In the genomic region with DNA sequence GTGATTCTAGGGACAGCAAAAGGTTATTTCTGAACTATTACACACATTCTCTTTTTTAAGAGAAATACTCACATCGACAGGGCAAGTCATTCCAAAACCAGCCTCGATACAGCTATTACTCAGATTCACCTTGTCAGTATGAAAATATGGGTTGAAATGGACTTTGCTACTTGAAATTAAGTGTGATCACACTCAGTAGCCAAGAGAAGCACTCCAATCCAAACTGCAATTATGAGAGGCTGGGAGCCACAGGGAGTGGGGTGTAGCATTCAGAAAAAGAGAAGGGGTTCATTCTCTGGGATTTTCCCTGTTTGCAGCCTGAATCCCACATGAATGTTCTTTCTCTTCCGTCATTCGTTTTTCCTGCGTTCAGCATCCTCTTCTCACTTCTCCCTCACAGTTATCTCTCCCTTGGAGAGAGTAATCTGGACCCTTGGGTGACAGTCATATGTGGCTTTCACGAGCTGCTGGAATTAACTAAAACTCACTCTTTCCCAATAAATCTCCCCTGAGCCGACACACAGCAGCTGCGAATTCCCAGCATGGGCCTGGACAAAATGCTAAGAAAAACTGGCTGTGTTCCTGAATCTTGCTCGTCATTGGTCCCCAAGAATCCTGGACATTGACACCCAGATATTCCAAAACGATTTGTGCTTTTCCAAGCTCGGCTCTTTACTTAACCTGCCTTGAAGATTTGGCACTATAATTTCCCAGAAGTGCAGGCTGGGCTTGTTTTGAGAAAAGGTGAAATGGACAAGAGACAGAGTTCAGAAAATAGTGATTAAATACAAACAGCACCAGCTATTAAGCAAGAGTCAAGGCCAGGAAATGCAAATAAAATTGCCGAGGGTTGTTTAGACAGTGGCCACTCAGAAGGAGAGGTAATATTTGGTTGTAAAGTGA, we compare ENCODE assay signal across 8 cellular contexts.
DNase-seq lines count a peak whose midpoint lies in the region; ATAC-seq, FAIRE-seq and TF ChIP-seq lines count a peak whose summit lies in the region.

No MANE protein-coding gene starts in this region.

- no peaks in the 10 kb centered on the region for H3K27me3 Mint-ChIP-seq in activated CD4-positive, alpha-beta T cell treated with anti-CD3 and anti-CD28 coated beads for 36 hours
- H3K27me3 Mint-ChIP-seq in T-helper 1 cell treated with Interleukin-12 subunit alpha and Interleukin-12 subunit beta and Interleukin-4 antibody, amounts not matched to agents 30 μg/mL and 1 μg/mL, for 36 hours (ENCODE audit: low read depth), result no peaks in the 10 kb centered on the region

- H3K27ac Mint-ChIP-seq in activated CD4-positive, alpha-beta T cell treated with anti-CD3 and anti-CD28 coated beads for 36 hours, result peak overlapping the region; percentile 95
- peak overlapping the region; percentile 72 for H3K27ac Mint-ChIP-seq in T-helper 1 cell treated with Interleukin-12 subunit alpha and Interleukin-12 subunit beta and Interleukin-4 antibody, amounts not matched to agents 30 μg/mL and 1 μg/mL, for 36 hours

- H3K36me3 ChIP-seq in thoracic aorta, result no peaks in the 10 kb centered on the region

- POLR2A ChIA-PET in activated CD4-positive, alpha-beta T cell treated with anti-CD3 and anti-CD28 coated beads for 36 hours (lab: Charles Lee), result interaction anchor here (0.6 to 2.4 kb wide), 7 partner anchors 33 to 362 kb away, joined by 3 to 10 read pairs (median 5); a partner anchor contains a TSS

- H3K4me1 Mint-ChIP-seq in activated CD4-positive, alpha-beta T cell treated with anti-CD3 and anti-CD28 coated beads for 36 hours, result peaks cover 50% of the 10 kb centered on the region
- peaks cover 36% of the 10 kb centered on the region for H3K4me1 Mint-ChIP-seq in T-helper 1 cell treated with Interleukin-12 subunit alpha and Interleukin-12 subunit beta and Interleukin-4 antibody, amounts not matched to agents 30 μg/mL and 1 μg/mL, for 36 hours (ENCODE audit: low read depth)

- H3K9me3 ChIP-seq in thoracic aorta, result no peaks in the 10 kb centered on the region

- H3K4me3 ChIP-seq in thoracic aorta, result peak overlapping the region; percentile 17

- DNase-seq in activated CD4-positive, alpha-beta T cell treated with anti-CD3 and anti-CD28 coated beads for 36 hours, result peak; percentile 68
- no peak for DNase-seq in activated CD4-positive, alpha-beta T cell treated with anti-CD3 and anti-CD28 coated beads, Interleukin-2, amount 50 U/mL, for 4 hours
- no peak for DNase-seq in thoracic aorta (ENCODE audit: low spot score)
- no peak for DNase-seq in H4 (ENCODE audit: low spot score)
- DNase-seq in NCI-H524 (lab: John Stamatoyannopoulos, UW), result no peak

- peak; percentile 89 for FAIRE-seq in islet of Langerhans (lab: Jason Lieb, UNC)

- CTCF ChIA-PET in activated CD4-positive, alpha-beta T cell treated with anti-CD3 and anti-CD28 coated beads for 36 hours (lab: Charles Lee), result interaction anchor here (0.7 to 5.6 kb wide), 28 partner anchors 9 to 1121 kb away, joined by 3 to 50 read pairs (median 4); no protein-coding TSS in a partner anchor

- intact Hi-C loops in activated CD4-positive, alpha-beta T cell treated with anti-CD3 and anti-CD28 coated beads for 36 hours (cut with DNase I, micrococcal nuclease), result loop anchor here (1.0 to 10.0 kb wide), 7 partner anchors 36 to 728 kb away; a partner anchor contains a TSS

- H3K9me3 Mint-ChIP-seq in activated CD4-positive, alpha-beta T cell treated with anti-CD3 and anti-CD28 coated beads for 36 hours (ENCODE audit: low read depth), result no peaks in the 10 kb centered on the region
- H3K9me3 Mint-ChIP-seq in T-helper 1 cell treated with Interleukin-12 subunit alpha and Interleukin-12 subunit beta and Interleukin-4 antibody, amounts not matched to agents 30 μg/mL and 1 μg/mL, for 36 hours, result no peaks in the 10 kb centered on the region

- peaks cover 32 to 43% of the 10 kb centered on the region in 2 donors for H3K4me1 ChIP-seq in thoracic aorta (ENCODE audit: control insufficient read depth in 1 of 2, low read depth in 2 of 2)

- H3K36me3 Mint-ChIP-seq in activated CD4-positive, alpha-beta T cell treated with anti-CD3 and anti-CD28 coated beads for 36 hours (ENCODE audit: low read depth), result no peaks in the 10 kb centered on the region
- peaks cover 10% of the 10 kb centered on the region for H3K36me3 Mint-ChIP-seq in T-helper 1 cell treated with Interleukin-12 subunit alpha and Interleukin-12 subunit beta and Interleukin-4 antibody, amounts not matched to agents 30 μg/mL and 1 μg/mL, for 36 hours (ENCODE audit: low read depth)

- H3K27me3 ChIP-seq in thoracic aorta (replicated peaks; ENCODE audit: insufficient read depth), result no peaks in the 10 kb centered on the region

- peak overlapping the region; percentile 40 for H3K4me3 Mint-ChIP-seq in activated CD4-positive, alpha-beta T cell treated with anti-CD3 and anti-CD28 coated beads for 36 hours
- peak overlapping the region; percentile 51 for H3K4me3 Mint-ChIP-seq in T-helper 1 cell treated with Interleukin-12 subunit alpha and Interleukin-12 subunit beta and Interleukin-4 antibody, amounts not matched to agents 30 μg/mL and 1 μg/mL, for 36 hours

- H3K27ac ChIP-seq in thoracic aorta, result peak overlapping the region; percentile 36 to 63

- TF ChIP-seq CTCF in thoracic aorta (IDR thresholded peaks at IDR 0.05), result no peak

- peak; percentile 63 for ATAC-seq in activated CD4-positive, alpha-beta T cell treated with anti-CD3 and anti-CD28 coated beads for 36 hours
- peak; percentile 56 for ATAC-seq in HG02870 (IDR thresholded peaks at IDR 0.05; ENCODE audit: unreplicated experiment)
- ATAC-seq in thoracic aorta (ENCODE audit: insufficient number of reproducible peaks, low FRiP score, low read depth), result no peak
